ENCODE assay signal across 31 cellular contexts in the genomic region with DNA sequence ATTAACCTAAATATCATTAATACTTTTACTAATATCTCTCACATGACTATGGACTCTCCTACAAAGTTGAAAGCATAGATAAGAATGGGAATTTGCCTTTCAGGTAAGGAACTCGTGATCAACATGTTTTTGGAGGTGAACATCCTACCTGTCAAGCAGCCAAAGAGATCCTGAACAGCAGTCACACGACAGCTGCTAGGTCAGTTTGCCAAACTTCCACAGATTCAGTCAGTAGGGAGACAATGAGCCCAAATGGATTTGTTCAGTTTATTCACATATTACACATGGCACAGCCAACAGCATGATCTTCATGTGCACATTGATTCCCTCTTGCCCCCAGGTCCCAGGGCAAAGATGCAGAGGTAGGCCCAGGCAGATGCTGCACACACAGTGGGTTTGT.
"Had no signal": no experiment of that assay in that cellular context is flagged by ENCODE, and none has a peak within 500 bp of the region (broad histone marks: within the 10 kb centered on the region; RNA-seq: fewer than 3 reads in every experiment).

No MANE protein-coding gene starts in this region.

- H2AFZ ChIP-seq: parathyroid adenoma had no signal

- H3K36me3 Mint-ChIP-seq: naive B cell; naive thymus-derived CD8-positive, alpha-beta T cell; natural killer cell treated with Interleukin-12 subunit alpha and Interleukin-12 subunit beta and Interleukin-15 and Interleukin-18, amount 100 ng/mL, for 72 hours; stimulated activated naive B cell treated with anti-CD40 and anti-IgM and Interleukin-4, amounts not matched to agents 10 μg/mL and 1 μg/mL and 100 μg/mL, for 72 hours; type B pancreatic cell had no signal

- H3K4me1 ChIP-seq: parathyroid adenoma, psoas muscle, spleen, stomach, tibial nerve, upper lobe of right lung, uterus had no signal

- H3K9me3 ChIP-seq: ovary, psoas muscle, spleen, stomach, thoracic aorta, thyroid gland, tibial nerve, upper lobe of right lung, uterus had no signal

- DNase-seq: naive B cell; naive thymus-derived CD8-positive, alpha-beta T cell; nephron progenitor cell; occipital lobe; ovary; posterior cingulate gyrus; psoas muscle; right cardiac atrium; spleen; stimulated activated CD4-positive, alpha-beta T cell treated with anti-CD3 and anti-CD28 coated beads, Interleukin-12 subunit alpha, Interleukin-12 subunit beta, amount 100 ng/mL, for 4 hours; stimulated activated CD4-positive, alpha-beta T cell treated with anti-CD3 and anti-CD28 coated beads, Interleukin-1b, Interleukin-23, amount 100 ng/mL, for 48 hours; stimulated activated CD4-positive, alpha-beta T cell treated with anti-CD3 and anti-CD28 coated beads, Interleukin-4, amount 100 ng/mL, for 1 hour; stimulated activated CD4-positive, alpha-beta T cell treated with anti-CD3 and anti-CD28 coated beads, Interleukin-4, amount 100 ng/mL, for 4 hours; stimulated activated CD8-positive, alpha-beta memory T cell treated with anti-CD3 and anti-CD28 coated beads, Interleukin-4, amount 100 ng/mL, for 48 hours; stimulated activated naive B cell treated with anti-CD40 and anti-IgM and Interleukin-4, amounts not matched to agents 10 μg/mL and 1 μg/mL and 100 μg/mL, for 72 hours; stimulated activated naive CD4-positive, alpha-beta T cell treated with Interleukin-2 at 50 U/mL for 16 hours; stomach; thyroid gland; upper lobe of right lung; uterus had no signal

- H3K27ac ChIP-seq: ovary, parathyroid adenoma, psoas muscle, skin epidermis, spleen, stomach, thoracic aorta, thyroid gland, tibial nerve, upper lobe of right lung, uterus had no signal

- H3K4me2 ChIP-seq: smooth muscle cell had no signal

- H3K4me3 ChIP-seq: ovary, psoas muscle, skin epidermis, smooth muscle cell, spleen, stomach, thoracic aorta, thyroid gland, tibial nerve, upper lobe of right lung, uterus had no signal

- H3K4me3 Mint-ChIP-seq: naive B cell; naive thymus-derived CD8-positive, alpha-beta T cell; natural killer cell treated with Interleukin-12 subunit alpha and Interleukin-12 subunit beta and Interleukin-15 and Interleukin-18, amount 100 ng/mL, for 72 hours; nephron progenitor cell; neural crest cell; stimulated activated naive B cell treated with anti-CD40 and anti-IgM and Interleukin-4, amounts not matched to agents 10 μg/mL and 1 μg/mL and 100 μg/mL, for 72 hours; stimulated activated naive CD8-positive, alpha-beta T cell treated with anti-CD3 and anti-CD28 coated beads, Interleukin-15, Interleukin-2, amounts not matched to agents 100 ng/mL and 50 ng/mL, for 24 hours; type B pancreatic cell had no signal

- H3K79me2 ChIP-seq: parathyroid adenoma had no signal

- H3K4me1 Mint-ChIP-seq: naive B cell; naive thymus-derived CD8-positive, alpha-beta T cell; nephron progenitor cell; neural crest cell; stimulated activated naive B cell treated with anti-CD40 and anti-IgM and Interleukin-4, amounts not matched to agents 10 μg/mL and 1 μg/mL and 100 μg/mL, for 72 hours had no signal

- H3K36me3 ChIP-seq: ovary, spleen, stomach, thoracic aorta, thyroid gland, tibial nerve, upper lobe of right lung, uterus had no signal

- ATAC-seq: naive thymus-derived CD8-positive, alpha-beta T cell; natural killer cell treated with Interleukin-12 subunit alpha and Interleukin-12 subunit beta and Interleukin-15 and Interleukin-18, amount 100 ng/mL, for 72 hours; psoas muscle; right cardiac atrium; sciatic nerve; stimulated activated naive B cell treated with anti-CD40 and anti-IgM and Interleukin-4, amounts not matched to agents 10 μg/mL and 1 μg/mL and 100 μg/mL, for 72 hours; upper lobe of right lung had no signal

- H3K27me3 Mint-ChIP-seq: progenitor cell of endocrine pancreas; stimulated activated naive B cell treated with anti-CD40 and anti-IgM and Interleukin-4, amounts not matched to agents 10 μg/mL and 1 μg/mL and 100 μg/mL, for 72 hours; stimulated activated naive CD8-positive, alpha-beta T cell treated with anti-CD3 and anti-CD28 coated beads, Interleukin-15, Interleukin-2, amounts not matched to agents 100 ng/mL and 50 ng/mL, for 24 hours had no signal

- H3K9ac ChIP-seq: parathyroid adenoma had no signal

- H3K27me3 ChIP-seq: ovary, stomach, thyroid gland, tibial nerve, upper lobe of right lung, uterus had no signal

- H3K27ac Mint-ChIP-seq: naive B cell; naive thymus-derived CD8-positive, alpha-beta T cell; natural killer cell treated with Interleukin-12 subunit alpha and Interleukin-12 subunit beta and Interleukin-15 and Interleukin-18, amount 100 ng/mL, for 72 hours; nephron progenitor cell; progenitor cell of endocrine pancreas; stimulated activated naive B cell treated with anti-CD40 and anti-IgM and Interleukin-4, amounts not matched to agents 10 μg/mL and 1 μg/mL and 100 μg/mL, for 72 hours; stimulated activated naive CD8-positive, alpha-beta T cell treated with anti-CD3 and anti-CD28 coated beads, Interleukin-15, Interleukin-2, amounts not matched to agents 100 ng/mL and 50 ng/mL, for 24 hours; type B pancreatic cell had no signal

- H3K9me3 Mint-ChIP-seq: naive B cell; natural killer cell treated with Interleukin-12 subunit alpha and Interleukin-12 subunit beta and Interleukin-15 and Interleukin-18, amount 100 ng/mL, for 72 hours; nephron progenitor cell; neural crest cell; stimulated activated naive B cell treated with anti-CD40 and anti-IgM and Interleukin-4, amounts not matched to agents 10 μg/mL and 1 μg/mL and 100 μg/mL, for 72 hours; stimulated activated naive CD8-positive, alpha-beta T cell treated with anti-CD3 and anti-CD28 coated beads, Interleukin-15, Interleukin-2, amounts not matched to agents 100 ng/mL and 50 ng/mL, for 24 hours; type B pancreatic cell had no signal
